8 cellular contexts compared by ENCODE assay signal in the genomic region with DNA sequence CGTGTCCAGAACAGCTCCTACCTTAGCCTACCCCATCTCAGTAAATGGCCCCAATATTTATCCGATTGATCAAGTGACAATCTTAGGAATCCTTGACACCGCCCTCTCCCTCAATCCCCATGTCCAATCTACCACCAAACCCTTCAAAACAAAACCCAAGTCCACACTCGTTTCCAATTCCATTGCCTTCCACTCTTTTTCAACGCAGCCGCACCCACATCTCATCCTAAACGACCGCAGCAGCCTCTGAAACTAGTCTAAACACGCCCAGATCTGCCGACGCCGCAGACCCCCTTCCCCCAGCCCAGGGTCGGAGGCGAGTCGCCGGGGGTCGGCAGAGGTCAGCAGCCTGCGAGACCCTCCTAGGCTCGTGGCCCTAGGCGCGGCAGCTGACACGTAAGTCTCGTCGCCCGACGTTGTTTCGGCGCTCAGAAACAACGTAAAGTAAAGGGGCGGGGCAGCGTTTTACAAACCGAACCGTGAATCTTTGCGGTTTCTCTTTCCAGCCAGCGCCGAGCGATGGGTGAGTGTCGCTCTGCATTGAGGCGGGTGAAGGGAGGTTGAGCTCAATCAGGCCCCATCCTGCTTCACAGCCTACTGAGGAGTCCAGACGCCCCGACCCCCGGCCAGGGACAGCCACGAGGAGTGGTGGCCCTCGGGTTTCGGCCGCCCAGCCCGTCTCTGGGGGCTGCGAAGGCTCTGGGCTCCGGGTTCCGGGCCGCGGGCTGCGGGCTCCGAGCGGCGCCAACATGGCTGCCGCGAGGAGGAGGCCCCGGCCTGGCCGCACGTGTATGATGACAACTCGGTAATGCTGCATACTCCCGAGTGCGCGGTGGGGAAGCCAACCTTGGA. TPM values are rescaled to one million over a fixed set of nuclear protein-coding genes. Genes with fewer than 3 reads are reported as not detected.
A peak's percentile ranks its signal among the peaks of the same experiment; 100 is the strongest.
DNase-seq lines count a peak whose midpoint lies in the region; ATAC-seq and TF ChIP-seq lines count a peak whose summit lies in the region.

A gene (plus strand): TSS at position 463 of the 852 bp plus-strand sequence. CDS start 57 bp downstream, at position 520.

- H3K27me3 ChIP-seq in right atrium auricular region (no peaks in the 10 kb centered on the region), psoas muscle (ENCODE audit: insufficient read depth in 3 of 3, low read length in 2 of 3) (no peaks in the 10 kb centered on the region)

- TF ChIP-seq CTCF in right atrium auricular region (IDR thresholded peaks at IDR 0.05) (no peak), psoas muscle (IDR thresholded peaks at IDR 0.05) (no peak)

- peak within 1 kb of the TSS; percentile 99 for H3K27ac Mint-ChIP-seq in T-helper 17 cell

- H3K9me3 ChIP-seq in T-helper 17 cell (ENCODE audit: control insufficient read depth, low read length, poor library complexity, severe bottlenecking) (no peaks in the 10 kb centered on the region), right atrium auricular region (no peaks in the 10 kb centered on the region), psoas muscle (no peaks in the 10 kb centered on the region)

- peaks cover 5% of the 10 kb centered on the region for H3K36me3 Mint-ChIP-seq in T-helper 17 cell (ENCODE audit: low read depth)

- peaks cover 35% of the 10 kb centered on the region for H3K36me3 ChIP-seq in right atrium auricular region
- peaks cover 9 to 41% of the 10 kb centered on the region in 2 donors for H3K36me3 ChIP-seq in psoas muscle (ENCODE audit: insufficient read depth in 1 of 2, low read depth in 1 of 2)
- no peaks in the 10 kb centered on the region for H3K36me3 ChIP-seq in urinary bladder (ENCODE audit: insufficient read depth)

- intact Hi-C loops in psoas muscle (cut with DNase I) = loop anchor here in 1 of 2 donors (2.0 kb wide), 1 partner anchor 43 kb away; no protein-coding TSS in a partner anchor

- ATAC-seq in GM18498 (IDR thresholded peaks at IDR 0.05; ENCODE audit: unreplicated experiment) (peak; percentile 77), HG02884 (IDR thresholded peaks at IDR 0.05; ENCODE audit: unreplicated experiment) (peak; percentile 67), T-helper 17 cell (peak; percentile 86), psoas muscle (peak; percentile 89 to 91 (median 90))

- WGBS in psoas muscle, 3 donors = 0 to 1% (median 0%) methylated on average over 65 of the region's 65 CpGs
- under 1% methylated on average over 65 of the region's 65 CpGs for WGBS in urinary bladder

- H3K4me3 ChIP-seq in right atrium auricular region = peak within 1 kb of the TSS; percentile 73 to 93
- peak within 1 kb of the TSS; percentile 98 for H3K4me3 ChIP-seq in psoas muscle
- peak within 1 kb of the TSS; percentile 79 for H3K4me3 ChIP-seq in urinary bladder (ENCODE audit: low read depth, low read length)

- peak within 1 kb of the TSS; percentile 99 for H3K4me3 Mint-ChIP-seq in T-helper 17 cell

- peaks cover 22% of the 10 kb centered on the region for H3K4me1 Mint-ChIP-seq in T-helper 17 cell

- H3K27ac ChIP-seq in right atrium auricular region = peak within 1 kb of the TSS; percentile 94 to 98
- H3K27ac ChIP-seq in psoas muscle = peak within 1 kb of the TSS; percentile 98
- H3K27ac ChIP-seq in urinary bladder (ENCODE audit: low read depth) = peak within 1 kb of the TSS; percentile 99

- H3K27me3 Mint-ChIP-seq in T-helper 17 cell = no peaks in the 10 kb centered on the region

- peaks cover 0 to 33% of the 10 kb centered on the region in 2 donors for H3K4me1 ChIP-seq in right atrium auricular region
- H3K4me1 ChIP-seq in psoas muscle = peaks cover 10% of the 10 kb centered on the region
- no peaks in the 10 kb centered on the region for H3K4me1 ChIP-seq in urinary bladder (ENCODE audit: insufficient read depth)

- DNase-seq in NCI-H1694 (lab: John Stamatoyannopoulos, UW) (peak; percentile 96), T-helper 17 cell (peak; percentile 68 to 79 (median 75)), amygdala (lab: John Stamatoyannopoulos, UW) (peak; percentile 35 to 94 (median 84)), right atrium auricular region (ENCODE audit: low spot score) (peak; percentile 96), psoas muscle (peak; percentile 92 to 95)

RNA-seq across cellular contexts. Expression of the gene that starts here (rescaled TPM):
- total RNA-seq in T-helper 17 cell (1,000 to 10,000 TPM; 2,841 to 3,014 TPM), right atrium auricular region (1,000 to 10,000 TPM; 1,080 to 1,461 TPM), psoas muscle (1,000 to 10,000 TPM in 2 of 4 donors, 100 to 1,000 TPM in 2; 935 to 1,269 (median 1,066) TPM), urinary bladder (1,711 TPM)
- polyA plus RNA-seq in psoas muscle (1,000 to 10,000 TPM; 1,193 to 2,158 (median 1,436) TPM), urinary bladder (2,358 TPM)

Comparison
In these comparisons a context has a peak if more than half of its experiments do, and no peak if none do; other contexts are left out.
1. Peak in every context shown above with its lines: DNase-seq, ATAC-seq, H3K4me3 ChIP-seq and H3K27ac ChIP-seq.